ENCODE assay signal across 1 cellular context in genomic region chr12:111367661-111368221, GRCh38.
TF ChIP-seq lines count a peak whose summit lies in the region.

No MANE protein-coding gene starts in this region.

TF ChIP-seq in HepG2, 621 proteins besides CTCF, POLR2A, EP300 and RAD21 (continued from another document):
- TF ChIP-seq, protein P1, sequence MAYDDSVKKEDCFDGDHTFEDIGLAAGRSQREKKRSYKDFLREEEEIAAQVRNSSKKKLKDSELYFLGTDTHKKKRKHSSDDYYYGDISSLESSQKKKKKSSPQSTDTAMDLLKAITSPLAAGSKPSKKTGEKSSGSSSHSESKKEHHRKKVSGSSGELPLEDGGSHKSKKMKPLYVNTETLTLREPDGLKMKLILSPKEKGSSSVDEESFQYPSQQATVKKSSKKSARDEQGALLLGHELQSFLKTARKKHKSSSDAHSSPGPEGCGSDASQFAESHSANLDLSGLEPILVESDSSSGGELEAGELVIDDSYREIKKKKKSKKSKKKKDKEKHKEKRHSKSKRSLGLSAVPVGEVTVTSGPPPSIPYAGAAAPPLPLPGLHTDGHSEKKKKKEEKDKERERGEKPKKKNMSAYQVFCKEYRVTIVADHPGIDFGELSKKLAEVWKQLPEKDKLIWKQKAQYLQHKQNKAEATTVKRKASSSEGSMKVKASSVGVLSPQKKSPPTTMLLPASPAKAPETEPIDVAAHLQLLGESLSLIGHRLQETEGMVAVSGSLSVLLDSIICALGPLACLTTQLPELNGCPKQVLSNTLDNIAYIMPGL (CRISPR knock-in tag; IDR thresholded peaks at IDR 0.05; ENCODE audit: borderline replicate concordance in 1 of 2, low read depth in 1 of 2): peak; percentile 49 to 83; a peak in 3 of 4 replicates
- TF ChIP-seq, protein P2, sequence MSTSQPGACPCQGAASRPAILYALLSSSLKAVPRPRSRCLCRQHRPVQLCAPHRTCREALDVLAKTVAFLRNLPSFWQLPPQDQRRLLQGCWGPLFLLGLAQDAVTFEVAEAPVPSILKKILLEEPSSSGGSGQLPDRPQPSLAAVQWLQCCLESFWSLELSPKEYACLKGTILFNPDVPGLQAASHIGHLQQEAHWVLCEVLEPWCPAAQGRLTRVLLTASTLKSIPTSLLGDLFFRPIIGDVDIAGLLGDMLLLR (CRISPR knock-in tag; IDR thresholded peaks at IDR 0.05): peak; percentile 70; the same call in 1 of the 2 replicates
- peak; percentile 47; the same call in 1 of the 2 replicates for TF ChIP-seq KDM4B (CRISPR knock-in tag; IDR thresholded peaks at IDR 0.05)
- no peak for TF ChIP-seq ZNF546 (CRISPR knock-in tag; conservative IDR thresholded peaks at IDR 0.05)
- peak; percentile 91 for TF ChIP-seq ZSCAN29 (CRISPR knock-in tag; conservative IDR thresholded peaks at IDR 0.05)
- TF ChIP-seq, protein P3, sequence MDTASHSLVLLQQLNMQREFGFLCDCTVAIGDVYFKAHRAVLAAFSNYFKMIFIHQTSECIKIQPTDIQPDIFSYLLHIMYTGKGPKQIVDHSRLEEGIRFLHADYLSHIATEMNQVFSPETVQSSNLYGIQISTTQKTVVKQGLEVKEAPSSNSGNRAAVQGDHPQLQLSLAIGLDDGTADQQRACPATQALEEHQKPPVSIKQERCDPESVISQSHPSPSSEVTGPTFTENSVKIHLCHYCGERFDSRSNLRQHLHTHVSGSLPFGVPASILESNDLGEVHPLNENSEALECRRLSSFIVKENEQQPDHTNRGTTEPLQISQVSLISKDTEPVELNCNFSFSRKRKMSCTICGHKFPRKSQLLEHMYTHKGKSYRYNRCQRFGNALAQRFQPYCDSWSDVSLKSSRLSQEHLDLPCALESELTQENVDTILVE (CRISPR knock-in tag; IDR thresholded peaks at IDR 0.05): peak; percentile 74; the same call in 1 of the 2 replicates
- peak; percentile 81; the same call in 1 of the 2 replicates for TF ChIP-seq ZNF772 (CRISPR knock-in tag; IDR thresholded peaks at IDR 0.05)
- TF ChIP-seq SMARCC2 (IDR thresholded peaks at IDR 0.05): no peak
- no peak for TF ChIP-seq NR1H2 (CRISPR knock-in tag; IDR thresholded peaks at IDR 0.05; ENCODE audit: borderline replicate concordance, low read depth)
- TF ChIP-seq ZNF501 (CRISPR knock-in tag; IDR thresholded peaks at IDR 0.05): peak; percentile 80
- TF ChIP-seq, protein P4, sequence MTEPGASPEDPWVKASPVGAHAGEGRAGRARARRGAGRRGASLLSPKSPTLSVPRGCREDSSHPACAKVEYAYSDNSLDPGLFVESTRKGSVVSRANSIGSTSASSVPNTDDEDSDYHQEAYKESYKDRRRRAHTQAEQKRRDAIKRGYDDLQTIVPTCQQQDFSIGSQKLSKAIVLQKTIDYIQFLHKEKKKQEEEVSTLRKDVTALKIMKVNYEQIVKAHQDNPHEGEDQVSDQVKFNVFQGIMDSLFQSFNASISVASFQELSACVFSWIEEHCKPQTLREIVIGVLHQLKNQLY (CRISPR knock-in tag; IDR thresholded peaks at IDR 0.05): peak; percentile 76
- TF ChIP-seq ZNF331 (CRISPR knock-in tag; IDR thresholded peaks at IDR 0.05): peak; percentile 88
- no peak for TF ChIP-seq PCBP1 (IDR thresholded peaks at IDR 0.05; ENCODE audit: borderline replicate concordance, low read depth, low read length)
- TF ChIP-seq, protein P5, sequence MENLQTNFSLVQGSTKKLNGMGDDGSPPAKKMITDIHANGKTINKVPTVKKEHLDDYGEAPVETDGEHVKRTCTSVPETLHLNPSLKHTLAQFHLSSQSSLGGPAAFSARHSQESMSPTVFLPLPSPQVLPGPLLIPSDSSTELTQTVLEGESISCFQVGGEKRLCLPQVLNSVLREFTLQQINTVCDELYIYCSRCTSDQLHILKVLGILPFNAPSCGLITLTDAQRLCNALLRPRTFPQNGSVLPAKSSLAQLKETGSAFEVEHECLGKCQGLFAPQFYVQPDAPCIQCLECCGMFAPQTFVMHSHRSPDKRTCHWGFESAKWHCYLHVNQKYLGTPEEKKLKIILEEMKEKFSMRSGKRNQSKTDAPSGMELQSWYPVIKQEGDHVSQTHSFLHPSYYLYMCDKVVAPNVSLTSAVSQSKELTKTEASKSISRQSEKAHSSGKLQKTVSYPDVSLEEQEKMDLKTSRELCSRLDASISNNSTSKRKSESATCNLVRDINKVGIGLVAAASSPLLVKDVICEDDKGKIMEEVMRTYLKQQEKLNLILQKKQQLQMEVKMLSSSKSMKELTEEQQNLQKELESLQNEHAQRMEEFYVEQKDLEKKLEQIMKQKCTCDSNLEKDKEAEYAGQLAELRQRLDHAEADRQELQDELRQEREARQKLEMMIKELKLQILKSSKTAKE (CRISPR knock-in tag; IDR thresholded peaks at IDR 0.05; ENCODE audit: borderline replicate concordance): peak; percentile 100
- peak; percentile 92 for TF ChIP-seq ZBTB7A (CRISPR knock-in tag; IDR thresholded peaks at IDR 0.05)
- peak; percentile 74; the same call in 1 of the 2 replicates for TF ChIP-seq ZNF512B (CRISPR knock-in tag; IDR thresholded peaks at IDR 0.05; ENCODE audit: borderline replicate concordance)
TF ChIP-seq in HepG2: peak in this region for 253.
